Comparison of ENCODE assay signal across 1 cellular context in the genomic region with DNA sequence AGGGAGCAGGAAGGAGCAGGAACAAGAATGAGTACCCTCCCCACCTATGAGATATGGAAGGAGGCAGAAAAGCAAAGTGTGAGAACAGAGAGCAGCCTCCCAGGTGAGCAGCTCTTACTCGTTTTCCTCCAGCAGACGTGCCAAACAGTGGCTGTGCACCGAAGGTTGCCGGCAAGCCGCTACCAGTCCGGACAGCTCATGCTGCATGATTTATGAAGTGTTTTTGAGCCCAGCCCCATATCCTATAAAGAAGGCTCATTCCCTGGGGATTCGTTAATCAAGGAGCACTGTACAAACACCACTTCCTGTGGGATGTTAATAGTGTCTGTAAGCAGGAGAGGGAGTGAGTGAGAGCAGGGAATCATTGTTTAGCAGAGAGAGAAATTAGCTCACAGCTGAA.
TF ChIP-seq lines count a peak whose summit lies in the region.

No MANE protein-coding gene starts in this region.

TF ChIP-seq in HEK293, 187 proteins besides CTCF, POLR2A, EP300 and RAD21 (continued from another document and continues in another):
- TF ChIP-seq MZF1 (tag by site-specific recombination; IDR thresholded peaks at IDR 0.05; ENCODE audit: borderline replicate concordance) (peak; percentile 99), ZNF175 (tag by site-specific recombination; IDR thresholded peaks at IDR 0.05) (no peak), ZNF274 (IDR thresholded peaks at IDR 0.05; ENCODE audit: low read length) (no peak), ZNF274 (tag by site-specific recombination; IDR thresholded peaks at IDR 0.05; ENCODE audit: borderline replicate concordance) (no peak), ZSCAN16 (tag by site-specific recombination; IDR thresholded peaks at IDR 0.05) (0 out of 2 replicates have a peak, but pooled peaks have one; percentile 58), ZNF214 (tag by site-specific recombination; IDR thresholded peaks at IDR 0.05; ENCODE audit: borderline replicate concordance) (no peak), ZNF24 (tag by site-specific recombination; IDR thresholded peaks at IDR 0.05) (0 out of 2 replicates have a peak, but pooled peaks have one; percentile 47), ZNF555 (tag by site-specific recombination; conservative IDR thresholded peaks at IDR 0.05) (no peak), ZNF658 (tag by site-specific recombination; IDR thresholded peaks at IDR 0.05) (no peak), ZNF239 (tag by site-specific recombination; IDR thresholded peaks at IDR 0.05) (no peak), HOXD13 (CRISPR knock-in tag; IDR thresholded peaks at IDR 0.05; ENCODE audit: borderline replicate concordance) (0 out of 2 replicates have a peak, but pooled peaks have one; percentile 40), YY1 (tag by site-specific recombination; IDR thresholded peaks at IDR 0.05) (no peak), IKZF3 (tag by site-specific recombination; IDR thresholded peaks at IDR 0.05) (peak; percentile 48; the same call in 1 of the 2 replicates), ZNF48 (tag by site-specific recombination; IDR thresholded peaks at IDR 0.05) (no peak), ZBTB1 (tag by site-specific recombination; IDR thresholded peaks at IDR 0.05) (0 out of 2 replicates have a peak, but pooled peaks have one; percentile 65), ZNF473 (tag by site-specific recombination; IDR thresholded peaks at IDR 0.05) (no peak), MEIS1 (CRISPR knock-in tag; IDR thresholded peaks at IDR 0.05; ENCODE audit: borderline replicate concordance) (peak; percentile 95), ZNF221 (tag by site-specific recombination; IDR thresholded peaks at IDR 0.05; ENCODE audit: borderline replicate concordance) (no peak), ZNF311 (tag by site-specific recombination; IDR thresholded peaks at IDR 0.05; ENCODE audit: borderline replicate concordance) (no peak), KLF9 (tag by site-specific recombination; IDR thresholded peaks at IDR 0.05; ENCODE audit: low read depth) (no peak; the same call in 1 of the 2 replicates), SETDB1 (IDR thresholded peaks at IDR 0.05; ENCODE audit: insufficient read length, low read length) (no peak), ZNF629 (tag by site-specific recombination; IDR thresholded peaks at IDR 0.05) (peak; percentile 73), SP7 (tag by site-specific recombination; IDR thresholded peaks at IDR 0.05) (peak; percentile 94), ZNF561 (tag by site-specific recombination; IDR thresholded peaks at IDR 0.05; ENCODE audit: borderline replicate concordance) (0 out of 2 replicates have a peak, but pooled peaks have one; percentile 77), ZNF248 (tag by site-specific recombination; IDR thresholded peaks at IDR 0.05) (no peak), ZBTB20 (tag by site-specific recombination; IDR thresholded peaks at IDR 0.05) (no peak), ZFP37 (tag by site-specific recombination; IDR thresholded peaks at IDR 0.05) (no peak), ZNF37A (tag by site-specific recombination; IDR thresholded peaks at IDR 0.05) (no peak), ZNF837 (tag by site-specific recombination; IDR thresholded peaks at IDR 0.05) (no peak), ZNF391 (tag by site-specific recombination; IDR thresholded peaks at IDR 0.05; ENCODE audit: borderline replicate concordance, low read depth) (peak; percentile 71; the same call in 1 of the 2 replicates), OSR2 (tag by site-specific recombination; IDR thresholded peaks at IDR 0.05) (peak; percentile 99), ZNF423 (tag by site-specific recombination; IDR thresholded peaks at IDR 0.05) (peak; percentile 59; the same call in 1 of the 2 replicates), KLF8 (tag by site-specific recombination; IDR thresholded peaks at IDR 0.05) (peak; percentile 45; the same call in 1 of the 2 replicates)
- TF ChIP-seq, protein P1, sequence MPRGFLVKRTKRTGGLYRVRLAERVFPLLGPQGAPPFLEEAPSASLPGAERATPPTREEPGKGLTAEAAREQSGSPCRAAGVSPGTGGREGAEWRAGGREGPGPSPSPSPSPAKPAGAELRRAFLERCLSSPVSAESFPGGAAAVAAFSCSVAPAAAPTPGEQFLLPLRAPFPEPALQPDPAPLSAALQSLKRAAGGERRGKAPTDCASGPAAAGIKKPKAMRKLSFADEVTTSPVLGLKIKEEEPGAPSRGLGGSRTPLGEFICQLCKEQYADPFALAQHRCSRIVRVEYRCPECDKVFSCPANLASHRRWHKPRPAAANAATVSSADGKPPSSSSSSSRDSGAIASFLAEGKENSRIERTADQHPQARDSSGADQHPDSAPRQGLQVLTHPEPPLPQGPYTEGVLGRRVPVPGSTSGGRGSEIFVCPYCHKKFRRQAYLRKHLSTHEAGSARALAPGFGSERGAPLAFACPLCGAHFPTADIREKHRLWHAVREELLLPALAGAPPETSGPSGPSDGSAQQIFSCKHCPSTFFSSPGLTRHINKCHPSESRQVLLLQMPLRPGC (tag by site-specific recombination; IDR thresholded peaks at IDR 0.05): peak; percentile 63; the same call in 1 of the 2 replicates
- TF ChIP-seq, protein P2, sequence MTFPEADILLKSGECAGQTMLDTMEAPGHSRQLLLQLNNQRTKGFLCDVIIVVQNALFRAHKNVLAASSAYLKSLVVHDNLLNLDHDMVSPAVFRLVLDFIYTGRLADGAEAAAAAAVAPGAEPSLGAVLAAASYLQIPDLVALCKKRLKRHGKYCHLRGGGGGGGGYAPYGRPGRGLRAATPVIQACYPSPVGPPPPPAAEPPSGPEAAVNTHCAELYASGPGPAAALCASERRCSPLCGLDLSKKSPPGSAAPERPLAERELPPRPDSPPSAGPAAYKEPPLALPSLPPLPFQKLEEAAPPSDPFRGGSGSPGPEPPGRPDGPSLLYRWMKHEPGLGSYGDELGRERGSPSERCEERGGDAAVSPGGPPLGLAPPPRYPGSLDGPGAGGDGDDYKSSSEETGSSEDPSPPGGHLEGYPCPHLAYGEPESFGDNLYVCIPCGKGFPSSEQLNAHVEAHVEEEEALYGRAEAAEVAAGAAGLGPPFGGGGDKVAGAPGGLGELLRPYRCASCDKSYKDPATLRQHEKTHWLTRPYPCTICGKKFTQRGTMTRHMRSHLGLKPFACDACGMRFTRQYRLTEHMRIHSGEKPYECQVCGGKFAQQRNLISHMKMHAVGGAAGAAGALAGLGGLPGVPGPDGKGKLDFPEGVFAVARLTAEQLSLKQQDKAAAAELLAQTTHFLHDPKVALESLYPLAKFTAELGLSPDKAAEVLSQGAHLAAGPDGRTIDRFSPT (tag by site-specific recombination; IDR thresholded peaks at IDR 0.05): no peak
- TF ChIP-seq, protein P3, sequence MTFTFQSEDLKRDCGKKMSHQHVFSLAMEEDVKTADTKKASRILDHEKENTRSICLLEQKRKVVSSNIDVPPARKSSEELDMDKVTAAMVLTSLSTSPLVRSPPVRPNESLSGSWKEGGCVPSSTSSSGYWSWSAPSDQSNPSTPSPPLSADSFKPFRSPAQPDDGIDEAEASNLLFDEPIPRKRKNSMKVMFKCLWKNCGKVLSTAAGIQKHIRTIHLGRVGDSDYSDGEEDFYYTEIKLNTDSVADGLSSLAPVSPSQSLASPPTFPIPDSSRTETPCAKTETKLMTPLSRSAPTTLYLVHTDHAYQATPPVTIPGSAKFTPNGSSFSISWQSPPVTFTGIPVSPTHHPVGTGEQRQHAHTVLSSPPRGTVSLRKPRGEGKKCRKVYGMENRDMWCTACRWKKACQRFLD (tag by site-specific recombination; IDR thresholded peaks at IDR 0.05): no peak
- TF ChIP-seq, protein P4, sequence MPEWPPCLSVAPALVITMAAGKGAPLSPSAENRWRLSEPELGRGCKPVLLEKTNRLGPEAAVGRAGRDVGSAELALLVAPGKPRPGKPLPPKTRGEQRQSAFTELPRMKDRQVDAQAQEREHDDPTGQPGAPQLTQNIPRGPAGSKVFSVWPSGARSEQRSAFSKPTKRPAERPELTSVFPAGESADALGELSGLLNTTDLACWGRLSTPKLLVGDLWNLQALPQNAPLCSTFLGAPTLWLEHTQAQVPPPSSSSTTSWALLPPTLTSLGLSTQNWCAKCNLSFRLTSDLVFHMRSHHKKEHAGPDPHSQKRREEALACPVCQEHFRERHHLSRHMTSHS (tag by site-specific recombination; IDR thresholded peaks at IDR 0.05): no peak
- TF ChIP-seq, protein P5, sequence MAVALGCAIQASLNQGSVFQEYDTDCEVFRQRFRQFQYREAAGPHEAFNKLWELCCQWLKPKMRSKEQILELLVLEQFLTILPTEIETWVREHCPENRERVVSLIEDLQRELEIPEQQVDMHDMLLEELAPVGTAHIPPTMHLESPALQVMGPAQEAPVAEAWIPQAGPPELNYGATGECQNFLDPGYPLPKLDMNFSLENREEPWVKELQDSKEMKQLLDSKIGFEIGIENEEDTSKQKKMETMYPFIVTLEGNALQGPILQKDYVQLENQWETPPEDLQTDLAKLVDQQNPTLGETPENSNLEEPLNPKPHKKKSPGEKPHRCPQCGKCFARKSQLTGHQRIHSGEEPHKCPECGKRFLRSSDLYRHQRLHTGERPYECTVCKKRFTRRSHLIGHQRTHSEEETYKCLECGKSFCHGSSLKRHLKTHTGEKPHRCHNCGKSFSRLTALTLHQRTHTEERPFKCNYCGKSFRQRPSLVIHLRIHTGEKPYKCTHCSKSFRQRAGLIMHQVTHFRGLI (tag by site-specific recombination; IDR thresholded peaks at IDR 0.05): 0 out of 2 replicates have a peak, but pooled peaks have one; percentile 57
- TF ChIP-seq, protein P6, sequence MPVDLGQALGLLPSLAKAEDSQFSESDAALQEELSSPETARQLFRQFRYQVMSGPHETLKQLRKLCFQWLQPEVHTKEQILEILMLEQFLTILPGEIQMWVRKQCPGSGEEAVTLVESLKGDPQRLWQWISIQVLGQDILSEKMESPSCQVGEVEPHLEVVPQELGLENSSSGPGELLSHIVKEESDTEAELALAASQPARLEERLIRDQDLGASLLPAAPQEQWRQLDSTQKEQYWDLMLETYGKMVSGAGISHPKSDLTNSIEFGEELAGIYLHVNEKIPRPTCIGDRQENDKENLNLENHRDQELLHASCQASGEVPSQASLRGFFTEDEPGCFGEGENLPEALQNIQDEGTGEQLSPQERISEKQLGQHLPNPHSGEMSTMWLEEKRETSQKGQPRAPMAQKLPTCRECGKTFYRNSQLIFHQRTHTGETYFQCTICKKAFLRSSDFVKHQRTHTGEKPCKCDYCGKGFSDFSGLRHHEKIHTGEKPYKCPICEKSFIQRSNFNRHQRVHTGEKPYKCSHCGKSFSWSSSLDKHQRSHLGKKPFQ (tag by site-specific recombination; IDR thresholded peaks at IDR 0.05): 0 out of 2 replicates have a peak, but pooled peaks have one; percentile 32
- TF ChIP-seq, protein P7, sequence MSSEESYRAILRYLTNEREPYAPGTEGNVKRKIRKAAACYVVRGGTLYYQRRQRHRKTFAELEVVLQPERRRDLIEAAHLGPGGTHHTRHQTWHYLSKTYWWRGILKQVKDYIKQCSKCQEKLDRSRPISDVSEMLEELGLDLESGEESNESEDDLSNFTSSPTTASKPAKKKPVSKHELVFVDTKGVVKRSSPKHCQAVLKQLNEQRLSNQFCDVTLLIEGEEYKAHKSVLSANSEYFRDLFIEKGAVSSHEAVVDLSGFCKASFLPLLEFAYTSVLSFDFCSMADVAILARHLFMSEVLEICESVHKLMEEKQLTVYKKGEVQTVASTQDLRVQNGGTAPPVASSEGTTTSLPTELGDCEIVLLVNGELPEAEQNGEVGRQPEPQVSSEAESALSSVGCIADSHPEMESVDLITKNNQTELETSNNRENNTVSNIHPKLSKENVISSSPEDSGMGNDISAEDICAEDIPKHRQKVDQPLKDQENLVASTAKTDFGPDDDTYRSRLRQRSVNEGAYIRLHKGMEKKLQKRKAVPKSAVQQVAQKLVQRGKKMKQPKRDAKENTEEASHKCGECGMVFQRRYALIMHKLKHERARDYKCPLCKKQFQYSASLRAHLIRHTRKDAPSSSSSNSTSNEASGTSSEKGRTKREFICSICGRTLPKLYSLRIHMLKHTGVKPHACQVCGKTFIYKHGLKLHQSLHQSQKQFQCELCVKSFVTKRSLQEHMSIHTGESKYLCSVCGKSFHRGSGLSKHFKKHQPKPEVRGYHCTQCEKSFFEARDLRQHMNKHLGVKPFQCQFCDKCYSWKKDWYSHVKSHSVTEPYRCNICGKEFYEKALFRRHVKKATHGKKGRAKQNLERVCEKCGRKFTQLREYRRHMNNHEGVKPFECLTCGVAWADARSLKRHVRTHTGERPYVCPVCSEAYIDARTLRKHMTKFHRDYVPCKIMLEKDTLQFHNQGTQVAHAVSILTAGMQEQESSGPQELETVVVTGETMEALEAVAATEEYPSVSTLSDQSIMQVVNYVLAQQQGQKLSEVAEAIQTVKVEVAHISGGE (tag by site-specific recombination; conservative IDR thresholded peaks at IDR 0.05; ENCODE audit: low read depth): peak; percentile 74; the same call in 1 of the 2 replicates
- TF ChIP-seq, protein P8, sequence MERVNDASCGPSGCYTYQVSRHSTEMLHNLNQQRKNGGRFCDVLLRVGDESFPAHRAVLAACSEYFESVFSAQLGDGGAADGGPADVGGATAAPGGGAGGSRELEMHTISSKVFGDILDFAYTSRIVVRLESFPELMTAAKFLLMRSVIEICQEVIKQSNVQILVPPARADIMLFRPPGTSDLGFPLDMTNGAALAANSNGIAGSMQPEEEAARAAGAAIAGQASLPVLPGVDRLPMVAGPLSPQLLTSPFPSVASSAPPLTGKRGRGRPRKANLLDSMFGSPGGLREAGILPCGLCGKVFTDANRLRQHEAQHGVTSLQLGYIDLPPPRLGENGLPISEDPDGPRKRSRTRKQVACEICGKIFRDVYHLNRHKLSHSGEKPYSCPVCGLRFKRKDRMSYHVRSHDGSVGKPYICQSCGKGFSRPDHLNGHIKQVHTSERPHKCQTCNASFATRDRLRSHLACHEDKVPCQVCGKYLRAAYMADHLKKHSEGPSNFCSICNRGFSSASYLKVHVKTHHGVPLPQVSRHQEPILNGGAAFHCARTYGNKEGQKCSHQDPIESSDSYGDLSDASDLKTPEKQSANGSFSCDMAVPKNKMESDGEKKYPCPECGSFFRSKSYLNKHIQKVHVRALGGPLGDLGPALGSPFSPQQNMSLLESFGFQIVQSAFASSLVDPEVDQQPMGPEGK (tag by site-specific recombination; IDR thresholded peaks at IDR 0.05): peak; percentile 50; the same call in 1 of the 2 replicates
- TF ChIP-seq, protein P9, sequence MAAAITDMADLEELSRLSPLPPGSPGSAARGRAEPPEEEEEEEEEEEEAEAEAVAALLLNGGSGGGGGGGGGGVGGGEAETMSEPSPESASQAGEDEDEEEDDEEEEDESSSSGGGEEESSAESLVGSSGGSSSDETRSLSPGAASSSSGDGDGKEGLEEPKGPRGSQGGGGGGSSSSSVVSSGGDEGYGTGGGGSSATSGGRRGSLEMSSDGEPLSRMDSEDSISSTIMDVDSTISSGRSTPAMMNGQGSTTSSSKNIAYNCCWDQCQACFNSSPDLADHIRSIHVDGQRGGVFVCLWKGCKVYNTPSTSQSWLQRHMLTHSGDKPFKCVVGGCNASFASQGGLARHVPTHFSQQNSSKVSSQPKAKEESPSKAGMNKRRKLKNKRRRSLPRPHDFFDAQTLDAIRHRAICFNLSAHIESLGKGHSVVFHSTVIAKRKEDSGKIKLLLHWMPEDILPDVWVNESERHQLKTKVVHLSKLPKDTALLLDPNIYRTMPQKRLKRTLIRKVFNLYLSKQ (tag by site-specific recombination; IDR thresholded peaks at IDR 0.05; ENCODE audit: borderline replicate concordance): no peak
